1 cellular context compared by ENCODE assay signal in genomic region chrX:56623316-56623715, GRCh38.
A peak's percentile ranks its signal among the peaks of the same experiment; 100 is the strongest.
TF ChIP-seq lines count a peak whose summit lies in the region.

No MANE protein-coding gene starts in this region.

TF ChIP-seq in HEK293, 187 proteins besides CTCF, POLR2A, EP300 and RAD21 (continued from another document):
- TF ChIP-seq ZNF555 (tag by site-specific recombination; conservative IDR thresholded peaks at IDR 0.05) (peak; percentile 68), ZNF677 (tag by site-specific recombination; IDR thresholded peaks at IDR 0.05) (no peak), ZNF530 (tag by site-specific recombination; IDR thresholded peaks at IDR 0.05; ENCODE audit: low read depth) (no peak), ZBTB11 (tag by site-specific recombination; conservative IDR thresholded peaks at IDR 0.05; ENCODE audit: low read depth) (peak; percentile 66), REST (tag by site-specific recombination; IDR thresholded peaks at IDR 0.05) (no peak), ZNF433 (tag by site-specific recombination; IDR thresholded peaks at IDR 0.05; ENCODE audit: low read depth) (0 out of 2 replicates have a peak, but pooled peaks have one; percentile 35), ZNF426 (tag by site-specific recombination; IDR thresholded peaks at IDR 0.05) (peak; percentile 72), ZNF645 (tag by site-specific recombination; IDR thresholded peaks at IDR 0.05) (no peak), ZBTB20 (tag by site-specific recombination; IDR thresholded peaks at IDR 0.05) (no peak), ZNF292 (tag by site-specific recombination; IDR thresholded peaks at IDR 0.05; ENCODE audit: borderline replicate concordance, low read depth) (no peak), ZNF302 (tag by site-specific recombination; IDR thresholded peaks at IDR 0.05; ENCODE audit: low read depth) (no peak), ZNF121 (tag by site-specific recombination; IDR thresholded peaks at IDR 0.05) (no peak), ZNF140 (tag by site-specific recombination; IDR thresholded peaks at IDR 0.05) (peak; percentile 59), YY2 (tag by site-specific recombination; IDR thresholded peaks at IDR 0.05) (no peak), ZNF416 (tag by site-specific recombination; IDR thresholded peaks at IDR 0.05) (no peak), ZNF202 (tag by site-specific recombination; IDR thresholded peaks at IDR 0.05; ENCODE audit: borderline replicate concordance) (0 out of 2 replicates have a peak, but pooled peaks have one; percentile 55)
